ENCODE assay signal across 1 cellular context in the genomic region with DNA sequence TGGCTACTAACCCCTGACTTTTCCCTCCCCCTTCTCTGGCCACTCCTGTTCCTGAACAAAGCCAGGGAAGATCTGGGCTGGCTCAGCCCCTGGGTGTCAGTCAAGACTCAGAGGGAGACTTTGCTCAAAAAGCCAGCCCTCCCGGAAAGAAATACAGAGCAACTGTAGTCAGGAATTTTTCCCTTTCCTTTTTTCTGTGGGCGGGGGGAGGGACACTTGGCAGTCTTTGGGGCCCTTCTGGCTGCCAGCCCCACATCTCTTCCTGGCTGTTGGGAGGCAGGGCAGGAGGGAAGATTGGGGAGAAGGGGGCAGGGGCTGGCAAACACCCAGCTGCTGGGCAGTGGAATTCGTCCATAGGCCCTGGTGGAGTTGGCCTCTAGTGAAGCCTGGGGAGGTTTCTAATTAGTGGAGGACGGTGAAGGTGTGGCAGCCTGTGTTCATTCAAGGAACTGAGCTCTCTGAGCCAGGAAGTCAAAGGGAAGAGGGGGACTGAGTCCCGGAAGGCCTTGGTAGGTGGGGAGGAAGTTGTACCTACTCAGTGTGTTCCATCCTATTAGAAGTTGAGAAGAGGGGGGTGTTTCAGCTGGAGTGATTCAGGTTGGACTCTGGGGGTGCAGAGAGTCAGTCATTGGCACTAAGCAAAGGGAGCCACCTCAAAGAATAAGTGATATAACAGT.
TF ChIP-seq lines count a peak whose summit lies in the region.

No MANE protein-coding gene starts in this region.

TF ChIP-seq in IMR-90, 13 proteins besides CTCF, POLR2A, EP300 and RAD21 (continued from another document):
- no peak for TF ChIP-seq ELK1 (IDR thresholded peaks at IDR 0.05; ENCODE audit: borderline replicate concordance, low read depth, low read length)
- TF ChIP-seq BHLHE40 (IDR thresholded peaks at IDR 0.05; ENCODE audit: low read depth, low read length) = no peak
- no peak for TF ChIP-seq CEBPB (IDR thresholded peaks at IDR 0.05; ENCODE audit: low read depth, low read length)
- TF ChIP-seq MXI1 (IDR thresholded peaks at IDR 0.05; ENCODE audit: borderline replicate concordance, low read depth, low read length) = no peak
